ENCODE assay signal across 18 cellular contexts in genomic region chr21:22224261-22224660, GRCh38.
A peak's percentile ranks its signal among the peaks of the same experiment; 100 is the strongest.
DNase-seq lines count a peak whose midpoint lies in the region; ATAC-seq and TF ChIP-seq lines count a peak whose summit lies in the region.
"Had no signal": no experiment of that assay in that cellular context is flagged by ENCODE, and none has a peak within 500 bp of the region (broad histone marks: within the 10 kb centered on the region; RNA-seq: fewer than 3 reads in every experiment).

No MANE protein-coding gene starts in this region.

- H3K36me3 Mint-ChIP-seq in mesothelial cell of epicardium = peaks cover 2% of the 10 kb centered on the region

- H3K4me3 Mint-ChIP-seq in mesothelial cell of epicardium = no peak overlapping the region
- H3K4me3 Mint-ChIP-seq: activated T-helper 1 cell treated with anti-CD3 and anti-CD28 coated beads, Interleukin-12 subunit alpha, Interleukin-12 subunit beta, Interleukin-2, Interleukin-4 antibody, amounts not matched to agents 30 ng/mL and 10 ng/mL and 1 ng/mL, durations not matched to agents 14 hours and 24 hours and 36 hours; H9 had no signal

- H3K27me3 Mint-ChIP-seq in mesothelial cell of epicardium (ENCODE audit: low read depth) = no peaks in the 10 kb centered on the region

- ATAC-seq in GM19463 (IDR thresholded peaks at IDR 0.05; ENCODE audit: unreplicated experiment) (peak; percentile 46), HG02870 (IDR thresholded peaks at IDR 0.05; ENCODE audit: unreplicated experiment) (peak; percentile 55), HG03571 (IDR thresholded peaks at IDR 0.05; ENCODE audit: unreplicated experiment) (peak; percentile 83), HG02571 (IDR thresholded peaks at IDR 0.05; ENCODE audit: unreplicated experiment) (no peak)

- no peak for DNase-seq in mesothelial cell of epicardium (ENCODE audit: low spot score in 2 of 2, unreplicated experiment in 2 of 2)
- no peak for DNase-seq in SKM-1 (lab: John Stamatoyannopoulos, UW; ENCODE audit: unreplicated experiment)
- no peak for DNase-seq in iPS-NIHi11 (ENCODE audit: low spot score)
- DNase-seq: BE2C; H9; head of caudate nucleus; mesenchymal stem cell; NCI-H1930; NCI-H526; Peyer's patch; stimulated activated naive CD4-positive, alpha-beta T cell treated with Interleukin-2 at 50 U/mL for 16 hours; SW 1271; trophoblast cell had no signal

- peaks cover 7% of the 10 kb centered on the region for H3K9me3 Mint-ChIP-seq in mesothelial cell of epicardium
- H3K9me3 Mint-ChIP-seq: activated T-helper 1 cell treated with anti-CD3 and anti-CD28 coated beads, Interleukin-12 subunit alpha, Interleukin-12 subunit beta, Interleukin-2, Interleukin-4 antibody, amounts not matched to agents 30 ng/mL and 10 ng/mL and 1 ng/mL, durations not matched to agents 14 hours and 24 hours and 36 hours; H9 had no signal

- peaks cover 39% of the 10 kb centered on the region for H3K4me1 Mint-ChIP-seq in mesothelial cell of epicardium
- H3K4me1 Mint-ChIP-seq: H9 had no signal

- TF ChIP-seq CTCF in mesothelial cell of epicardium (IDR thresholded peaks at IDR 0.05; ENCODE audit: unreplicated experiment) = no peak

- H3K27ac Mint-ChIP-seq in mesothelial cell of epicardium = peak overlapping the region; percentile 44
- H3K27ac Mint-ChIP-seq: activated T-helper 1 cell treated with anti-CD3 and anti-CD28 coated beads, Interleukin-12 subunit alpha, Interleukin-12 subunit beta, Interleukin-2, Interleukin-4 antibody, amounts not matched to agents 30 ng/mL and 10 ng/mL and 1 ng/mL, durations not matched to agents 14 hours and 24 hours and 36 hours; H9 had no signal
